Comparison of ENCODE assay signal across 14 cellular contexts in the genomic region with DNA sequence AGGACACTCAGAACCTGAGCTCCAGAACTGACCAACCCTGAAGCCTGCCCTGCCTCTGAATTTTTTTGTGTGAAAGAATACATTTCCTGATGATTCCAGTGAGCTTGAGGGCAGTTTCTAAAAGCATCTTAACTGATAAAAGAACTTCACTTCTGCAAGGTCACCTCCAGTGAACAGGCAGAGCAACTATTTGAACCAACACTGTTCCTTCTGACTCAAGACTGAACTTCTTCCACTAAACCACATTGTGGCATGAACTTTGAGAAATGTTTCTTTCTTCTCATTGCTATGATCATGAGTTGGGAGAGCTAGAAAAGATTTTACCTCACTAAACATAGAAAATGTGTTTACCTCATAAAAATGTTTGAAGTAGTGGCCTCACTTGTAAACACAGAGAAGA.
A peak's percentile ranks its signal among the peaks of the same experiment; 100 is the strongest.
DNase-seq lines count a peak whose midpoint lies in the region; ATAC-seq, FAIRE-seq and TF ChIP-seq lines count a peak whose summit lies in the region.
"Had no signal": no experiment of that assay in that cellular context is flagged by ENCODE, and none has a peak within 500 bp of the region (broad histone marks: within the 10 kb centered on the region; RNA-seq: fewer than 3 reads in every experiment).

No MANE protein-coding gene starts in this region.

- peak overlapping the region; percentile 11 for H3K4me3 Mint-ChIP-seq in activated T-cell treated with anti-CD3 and anti-CD28 coated beads, Interleukin-2, amount 50 U/mL, for 24 hours
- H3K4me3 Mint-ChIP-seq in activated CD8-positive, alpha-beta T cell treated with anti-CD3 and anti-CD28 coated beads, Interleukin-2, amount 10 ng/mL, durations not matched to agents 7 days and 5 days: peak overlapping the region; percentile 24
- H3K4me3 Mint-ChIP-seq in stimulated activated effector memory CD8-positive, alpha-beta T cell treated with anti-CD3 and anti-CD28 coated beads, Interleukin-12 subunit alpha, Interleukin-12 subunit beta, amount 100 ng/mL, for 72 hours: peak overlapping the region; percentile 37

- H3K4me1 Mint-ChIP-seq in activated T-cell treated with anti-CD3 and anti-CD28 coated beads, Interleukin-2, amount 50 U/mL, for 24 hours (ENCODE audit: low read depth): peaks cover 35% of the 10 kb centered on the region
- peaks cover 51% of the 10 kb centered on the region for H3K4me1 Mint-ChIP-seq in activated CD8-positive, alpha-beta T cell treated with anti-CD3 and anti-CD28 coated beads, Interleukin-2, amount 10 ng/mL, durations not matched to agents 7 days and 5 days (ENCODE audit: low read depth)
- H3K4me1 Mint-ChIP-seq in stimulated activated effector memory CD8-positive, alpha-beta T cell treated with anti-CD3 and anti-CD28 coated beads, Interleukin-12 subunit alpha, Interleukin-12 subunit beta, amount 100 ng/mL, for 72 hours: peaks cover 17% of the 10 kb centered on the region

- peak overlapping the region; percentile 80 for H3K27ac Mint-ChIP-seq in activated T-cell treated with anti-CD3 and anti-CD28 coated beads, Interleukin-2, amount 50 U/mL, for 24 hours
- H3K27ac Mint-ChIP-seq in activated CD8-positive, alpha-beta T cell treated with anti-CD3 and anti-CD28 coated beads, Interleukin-2, amount 10 ng/mL, durations not matched to agents 7 days and 5 days: peak overlapping the region; percentile 59
- H3K27ac Mint-ChIP-seq in stimulated activated effector memory CD8-positive, alpha-beta T cell treated with anti-CD3 and anti-CD28 coated beads, Interleukin-12 subunit alpha, Interleukin-12 subunit beta, amount 100 ng/mL, for 72 hours: peak overlapping the region; percentile 17

- peak; percentile 66 for FAIRE-seq in H54 (lab: Jason Lieb, UNC)

- POLR2A ChIA-PET in activated CD8-positive, alpha-beta T cell treated with anti-CD3 and anti-CD28 coated beads, Interleukin-2, amount 10 ng/mL, durations not matched to agents 7 days and 5 days (lab: Charles Lee): interaction anchor here (0.6 to 4.2 kb wide), 5 partner anchors 10 to 84 kb away, joined by 3 to 27 read pairs (median 10); partner anchors contain the start of gene SERTAD2

- ATAC-seq in activated CD8-positive, alpha-beta T cell treated with anti-CD3 and anti-CD28 coated beads, Interleukin-2, amount 10 ng/mL, durations not matched to agents 7 days and 5 days: peak; percentile 72
- ATAC-seq in stimulated activated effector memory CD8-positive, alpha-beta T cell treated with anti-CD3 and anti-CD28 coated beads, Interleukin-12 subunit alpha, Interleukin-12 subunit beta, amount 100 ng/mL, for 72 hours: peak; percentile 95
- ATAC-seq: Panc1 had no signal

- H3K36me3 Mint-ChIP-seq in activated T-cell treated with anti-CD3 and anti-CD28 coated beads, Interleukin-2, amount 50 U/mL, for 24 hours (ENCODE audit: low read depth): peaks cover 3% of the 10 kb centered on the region
- peaks cover 22% of the 10 kb centered on the region for H3K36me3 Mint-ChIP-seq in activated CD8-positive, alpha-beta T cell treated with anti-CD3 and anti-CD28 coated beads, Interleukin-2, amount 10 ng/mL, durations not matched to agents 7 days and 5 days (ENCODE audit: low read depth)
- H3K36me3 Mint-ChIP-seq in stimulated activated effector memory CD8-positive, alpha-beta T cell treated with anti-CD3 and anti-CD28 coated beads, Interleukin-12 subunit alpha, Interleukin-12 subunit beta, amount 100 ng/mL, for 72 hours: no peaks in the 10 kb centered on the region

- DNase-seq in activated T-cell treated with anti-CD3 and anti-CD28 coated beads, Interleukin-2, amount 50 U/mL, for 24 hours: no peak
- DNase-seq in activated T-cell treated with anti-CD3 and anti-CD28 coated beads for 4 hours (no peak), H54 (ENCODE audit: insufficient read length, low spot score) (no peak), middle frontal gyrus (ENCODE audit: extremely low spot score, low spot score) (no peak), activated gamma-delta T cell (lab: John Stamatoyannopoulos, UW) (no peak), pons (ENCODE audit: low spot score) (no peak)
- DNase-seq in activated CD8-positive, alpha-beta T cell treated with anti-CD3 and anti-CD28 coated beads, Interleukin-2, amount 10 ng/mL, durations not matched to agents 7 days and 5 days: no peak
- DNase-seq in stimulated activated effector memory CD8-positive, alpha-beta T cell treated with anti-CD3 and anti-CD28 coated beads, Interleukin-12 subunit alpha, Interleukin-12 subunit beta, amount 100 ng/mL, for 72 hours (ENCODE audit: low spot score in 2 of 2): no peak
- DNase-seq: ACHN; cortex of kidney; EL; ovary; stimulated activated CD4-positive, alpha-beta T cell treated with anti-CD3 and anti-CD28 coated beads, Interleukin-2, amount 100 ng/mL, for 24 hours had no signal

- CTCF ChIA-PET in activated CD8-positive, alpha-beta T cell treated with anti-CD3 and anti-CD28 coated beads, Interleukin-2, amount 10 ng/mL, durations not matched to agents 7 days and 5 days (lab: Charles Lee): interaction anchor here (0.6 to 3.3 kb wide), 15 partner anchors 9 to 603 kb away, joined by 3 to 17 read pairs (median 4); partner anchors contain the start of gene SERTAD2

- TF ChIP-seq POLR2A in H54 (IDR thresholded peaks at IDR 0.05; ENCODE audit: low read depth, low read length): no peak

- no peaks in the 10 kb centered on the region for H3K9me3 Mint-ChIP-seq in activated T-cell treated with anti-CD3 and anti-CD28 coated beads, Interleukin-2, amount 50 U/mL, for 24 hours
- H3K9me3 Mint-ChIP-seq in activated CD8-positive, alpha-beta T cell treated with anti-CD3 and anti-CD28 coated beads, Interleukin-2, amount 10 ng/mL, durations not matched to agents 7 days and 5 days (ENCODE audit: insufficient read depth): no peaks in the 10 kb centered on the region
- H3K9me3 Mint-ChIP-seq in stimulated activated effector memory CD8-positive, alpha-beta T cell treated with anti-CD3 and anti-CD28 coated beads, Interleukin-12 subunit alpha, Interleukin-12 subunit beta, amount 100 ng/mL, for 72 hours: no peaks in the 10 kb centered on the region

- H3K27me3 Mint-ChIP-seq in activated T-cell treated with anti-CD3 and anti-CD28 coated beads, Interleukin-2, amount 50 U/mL, for 24 hours: no peaks in the 10 kb centered on the region
- no peaks in the 10 kb centered on the region for H3K27me3 Mint-ChIP-seq in activated CD8-positive, alpha-beta T cell treated with anti-CD3 and anti-CD28 coated beads, Interleukin-2, amount 10 ng/mL, durations not matched to agents 7 days and 5 days (ENCODE audit: low read depth)

Comparison
In these comparisons a context has a peak if more than half of its experiments do, and no peak if none do; other contexts are left out.
1. H3K27ac Mint-ChIP-seq: peak in every context shown above with its lines; median percentile 80 in activated T-cell treated with anti-CD3 and anti-CD28 coated beads, Interleukin-2, amount 50 U/mL, for 24 hours; 59 in activated CD8-positive, alpha-beta T cell treated with anti-CD3 and anti-CD28 coated beads, Interleukin-2, amount 10 ng/mL, durations not matched to agents 7 days and 5 days; 17 in stimulated activated effector memory CD8-positive, alpha-beta T cell treated with anti-CD3 and anti-CD28 coated beads, Interleukin-12 subunit alpha, Interleukin-12 subunit beta, amount 100 ng/mL, for 72 hours.